ENCODE assay signal across 8 cellular contexts in genomic region chr22:45672564-45673481, GRCh38.
DNase-seq lines count a peak whose midpoint lies in the region; ATAC-seq and TF ChIP-seq lines count a peak whose summit lies in the region.

No MANE protein-coding gene starts in this region.

- H3F3A ChIP-seq in MM.1S (ENCODE audit: insufficient read depth, low read length): 0 out of 2 replicates have a peak, but pooled peaks cover 4% of the 10 kb centered on the region

- no peak overlapping the region; the same call in 1 of the 2 replicates for H3K27ac ChIP-seq in MM.1S (ENCODE audit: low read length)
- H3K27ac ChIP-seq in cingulate gyrus (ENCODE audit: low read depth, low read length): peak overlapping the region; percentile 39

- H3K9me3 ChIP-seq in MM.1S (replicated peaks; ENCODE audit: insufficient read depth, low read length) (no peaks in the 10 kb centered on the region), mucosa of stomach (ENCODE audit: control insufficient read depth, low read length) (no peaks in the 10 kb centered on the region)

- H3K36me3 ChIP-seq in MM.1S (replicated peaks; ENCODE audit: insufficient read depth, low read length) (no peaks in the 10 kb centered on the region), mucosa of stomach (ENCODE audit: control insufficient read depth, insufficient read depth, low read length) (no peaks in the 10 kb centered on the region)

- H3K27me3 ChIP-seq in MM.1S (replicated peaks; ENCODE audit: insufficient read depth, low read length) (no peaks in the 10 kb centered on the region), mucosa of stomach (ENCODE audit: control insufficient read depth, insufficient read depth, low read length) (no peaks in the 10 kb centered on the region)

- H3K4me1 ChIP-seq in MM.1S (ENCODE audit: low read length): peaks cover 7% of the 10 kb centered on the region
- H3K4me1 ChIP-seq in mucosa of stomach (ENCODE audit: control insufficient read depth, insufficient read depth, low read length): peaks cover 9% of the 10 kb centered on the region

- H3K4me2 ChIP-seq in MM.1S (ENCODE audit: low read depth, low read length): peak overlapping the region; percentile 98

- no peaks in the 10 kb centered on the region for H3K9me2 ChIP-seq in MM.1S (replicated peaks; ENCODE audit: insufficient read depth, low read length)

- H3K9ac ChIP-seq in MM.1S (ENCODE audit: low read length) (peak overlapping the region; percentile 86), mucosa of stomach (ENCODE audit: low read length) (peak overlapping the region; percentile 79)

- no peak for ATAC-seq in GM19395 (IDR thresholded peaks at IDR 0.05; ENCODE audit: unreplicated experiment)

- H3K4me3 ChIP-seq in GM12864 (ENCODE audit: low read depth, low read length): peak overlapping the region; percentile 92
- peak overlapping the region; percentile 99 for H3K4me3 ChIP-seq in MM.1S (ENCODE audit: low read length)
- peak overlapping the region; percentile 48 for H3K4me3 ChIP-seq in mucosa of stomach (ENCODE audit: low read length)

- CTCF ChIA-PET in GM10248 (lab: Yijun Ruan, JAX): interaction anchor here (1.1 to 1.5 kb wide), 4 partner anchors 8 to 191 kb away, joined by 3 to 4 read pairs (median 3); no protein-coding TSS in a partner anchor

- H2AFZ ChIP-seq in MM.1S (ENCODE audit: low read length): peak overlapping the region; percentile 58

- no peak for DNase-seq in GM12864 (ENCODE audit: low read depth)
- peak; percentile 34 for DNase-seq in MM.1S
- no peak for DNase-seq in GDM1 (lab: John Stamatoyannopoulos, UW)
- DNase-seq in GM10248 (ENCODE audit: extremely low spot score): no peak
- no peak for DNase-seq in GM20000 (ENCODE audit: low spot score)

- POLR2A ChIA-PET in GM10248 (lab: Yijun Ruan, JAX): no interaction called here

- peaks cover 60% of the 10 kb centered on the region for H3K79me2 ChIP-seq in MM.1S (ENCODE audit: low read length)

- H4K20me1 ChIP-seq in MM.1S (ENCODE audit: insufficient read depth, low read length): no peaks in the 10 kb centered on the region; the same call in 1 of the 2 replicates

- TF ChIP-seq CTCF in GM12864 (IDR thresholded peaks at IDR 0.05; ENCODE audit: low read depth, low read length, missing control alignments) (no peak), MM.1S (IDR thresholded peaks at IDR 0.05; ENCODE audit: low read length) (no peak), GM10248 (IDR thresholded peaks at IDR 0.05; ENCODE audit: control extremely low read depth, extremely low read depth, low read depth, missing control alignments) (no peak), GM20000 (IDR thresholded peaks at IDR 0.05; ENCODE audit: extremely low read depth, missing control alignments) (no peak)

Comparison
In these comparisons a context has a peak if more than half of its experiments do, and no peak if none do; other contexts are left out.
1. H3K4me3 ChIP-seq: peak in every context shown above with its lines; median percentile 99 in MM.1S; 92 in GM12864; 48 in mucosa of stomach.